In genomic region chr3:5011555-5012256, GRCh38 we compare ENCODE assay signal across 10 cellular contexts. TPM values are rescaled to one million over a fixed set of nuclear protein-coding genes. Genes with fewer than 3 reads are reported as not detected.
DNase-seq lines count a peak whose midpoint lies in the region; ATAC-seq, FAIRE-seq and TF ChIP-seq lines count a peak whose summit lies in the region.
"Had no signal": no experiment of that assay in that cellular context is flagged by ENCODE, and none has a peak within 500 bp of the region (broad histone marks: within the 10 kb centered on the region; RNA-seq: fewer than 3 reads in every experiment).

No MANE protein-coding gene starts in this region.

- BruUV-seq in Calu3 (replicated peaks; lab: Mats Ljungman, UMichigan), result no TSS peak

- peak; percentile 44 for ATAC-seq in GM19372 (IDR thresholded peaks at IDR 0.05; ENCODE audit: low read depth, unreplicated experiment)
- peak; percentile 49 for ATAC-seq in HG03342 (IDR thresholded peaks at IDR 0.05; ENCODE audit: unreplicated experiment)
- ATAC-seq in activated naive CD8-positive, alpha-beta T cell treated with anti-CD3 and anti-CD28 coated beads, Interleukin-2, amount 50 U/mL, for 24 hours, result peak; percentile 12

- peak overlapping the region; percentile 71 for H3K27ac Mint-ChIP-seq in Calu3 (ENCODE audit: unreplicated experiment)
- peak overlapping the region; percentile 87 for H3K27ac Mint-ChIP-seq in activated naive CD8-positive, alpha-beta T cell treated with anti-CD3 and anti-CD28 coated beads, Interleukin-2, amount 50 U/mL, for 24 hours

- no peaks in the 10 kb centered on the region for H3K27me3 Mint-ChIP-seq in Calu3 (ENCODE audit: unreplicated experiment)
- peaks cover 7% of the 10 kb centered on the region for H3K27me3 Mint-ChIP-seq in activated naive CD8-positive, alpha-beta T cell treated with anti-CD3 and anti-CD28 coated beads, Interleukin-2, amount 50 U/mL, for 24 hours

- no peak for FAIRE-seq in RCC 7860 (lab: Jason Lieb, UNC)
- FAIRE-seq: astrocyte had no signal

- no peak for TF ChIP-seq CTCF in Calu3 (IDR thresholded peaks at IDR 0.05; ENCODE audit: unreplicated experiment)

- intact Hi-C loops in Calu3 (cut with micrococcal nuclease; ENCODE audit: unreplicated experiment), result loop anchor here (2.0 kb wide), 1 partner anchor 17 kb away; no protein-coding TSS in a partner anchor

- H3K36me3 Mint-ChIP-seq in Calu3 (ENCODE audit: insufficient read depth, unreplicated experiment), result peaks cover 21% of the 10 kb centered on the region
- H3K36me3 Mint-ChIP-seq in activated naive CD8-positive, alpha-beta T cell treated with anti-CD3 and anti-CD28 coated beads, Interleukin-2, amount 50 U/mL, for 24 hours (ENCODE audit: low read depth), result no peaks in the 10 kb centered on the region

- DNase-seq in Calu3 (no peak), SHP77 treated with DMSO at 0.1 percent for 48 hours (lab: John Stamatoyannopoulos, UW) (no peak), RCC 7860 (ENCODE audit: low spot score) (no peak), HEK293T (ENCODE audit: extremely low spot score) (no peak), RKO (ENCODE audit: low spot score) (no peak)
- DNase-seq in activated naive CD8-positive, alpha-beta T cell treated with anti-CD3 and anti-CD28 coated beads, Interleukin-2, amount 50 U/mL, for 24 hours, result peak; percentile 61

- peaks cover 5% of the 10 kb centered on the region for H3K9me3 Mint-ChIP-seq in Calu3 (ENCODE audit: low read depth, unreplicated experiment)
- no peaks in the 10 kb centered on the region for H3K9me3 Mint-ChIP-seq in activated naive CD8-positive, alpha-beta T cell treated with anti-CD3 and anti-CD28 coated beads, Interleukin-2, amount 50 U/mL, for 24 hours
- H3K9me3 Mint-ChIP-seq: neural crest cell had no signal

- peaks cover 66% of the 10 kb centered on the region for H3K4me1 Mint-ChIP-seq in Calu3 (ENCODE audit: low read depth, unreplicated experiment)
- peaks cover 82% of the 10 kb centered on the region for H3K4me1 Mint-ChIP-seq in activated naive CD8-positive, alpha-beta T cell treated with anti-CD3 and anti-CD28 coated beads, Interleukin-2, amount 50 U/mL, for 24 hours

- POLR2A ChIA-PET in HEK293T (lab: Yijun Ruan, JAX), result interaction anchor here (1.2 kb wide), 1 partner anchor 33 kb away, joined by 3 read pairs; no protein-coding TSS in a partner anchor

- CTCF ChIA-PET in Calu3 (lab: Charles Lee), result interaction anchor here (1.0 to 1.7 kb wide), 4 partner anchors 12 to 33 kb away, joined by 3 to 8 read pairs (median 4); partner anchors contain the start of gene BHLHE40
- CTCF ChIA-PET in HEK293T (lab: Yijun Ruan, JAX), result interaction anchor here (1.0 kb wide), 1 partner anchor 9 kb away, joined by 3 read pairs; no protein-coding TSS in a partner anchor

- no peak overlapping the region for H3K4me3 Mint-ChIP-seq in Calu3 (ENCODE audit: low read depth, unreplicated experiment)
- H3K4me3 Mint-ChIP-seq in activated naive CD8-positive, alpha-beta T cell treated with anti-CD3 and anti-CD28 coated beads, Interleukin-2, amount 50 U/mL, for 24 hours, result no peak overlapping the region
- H3K4me3 Mint-ChIP-seq: neural crest cell had no signal

TF ChIP-seq in HEK293T, 16 proteins besides CTCF, POLR2A, EP300 and RAD21:
- no peak for TF ChIP-seq FOXM1 (IDR thresholded peaks at IDR 0.05; ENCODE audit: borderline replicate concordance)
- no peak for TF ChIP-seq SUZ12 (IDR thresholded peaks at IDR 0.05)
- TF ChIP-seq TARDBP (IDR thresholded peaks at IDR 0.05), result no peak
- TF ChIP-seq L3MBTL2 (conservative IDR thresholded peaks at IDR 0.05), result no peak
- TF ChIP-seq PKNOX1 (IDR thresholded peaks at IDR 0.05), result no peak
- no peak for TF ChIP-seq ARNT (IDR thresholded peaks at IDR 0.05)
- no peak for TF ChIP-seq CTBP1 (IDR thresholded peaks at IDR 0.05; ENCODE audit: borderline replicate concordance)
- TF ChIP-seq NFRKB (IDR thresholded peaks at IDR 0.05), result no peak
- TF ChIP-seq SP1 (IDR thresholded peaks at IDR 0.05), result no peak
- TF ChIP-seq HDGF (IDR thresholded peaks at IDR 0.05; ENCODE audit: borderline replicate concordance), result no peak
- TF ChIP-seq LEF1 (IDR thresholded peaks at IDR 0.05; ENCODE audit: borderline replicate concordance), result no peak
- TF ChIP-seq ELF4 (IDR thresholded peaks at IDR 0.05), result no peak
- no peak for TF ChIP-seq FOXK2 (IDR thresholded peaks at IDR 0.05)
- no peak for TF ChIP-seq BHLHE40 (IDR thresholded peaks at IDR 0.05; ENCODE audit: borderline replicate concordance)
- TF ChIP-seq ZNF384 (IDR thresholded peaks at IDR 0.05), result no peak
- no peak for TF ChIP-seq FOXA1 (IDR thresholded peaks at IDR 0.05)

RNA-seq across cellular contexts. Expression of gene BHLHE40, which starts 32.5 kb away (rescaled TPM):
- 62.2 and 71.9 TPM in 2 replicates for total RNA-seq in Calu3 (2022)
